Comparison of ENCODE assay signal across 17 cellular contexts in genomic region chr17:38919316-38920078, GRCh38. TPM values are rescaled to one million over a fixed set of nuclear protein-coding genes. Genes with fewer than 3 reads are reported as not detected.
A peak's percentile ranks its signal among the peaks of the same experiment; 100 is the strongest.
DNase-seq lines count a peak whose midpoint lies in the region; ATAC-seq and TF ChIP-seq lines count a peak whose summit lies in the region.
"Had no signal": no experiment of that assay in that cellular context is flagged by ENCODE, and none has a peak within 500 bp of the region (broad histone marks: within the 10 kb centered on the region; RNA-seq: fewer than 3 reads in every experiment).

No MANE protein-coding gene starts in this region.

- intact Hi-C loops in CD4-positive, alpha-beta T cell (cut with DNase I, micrococcal nuclease) = loop anchor here in 1 of 2 experiments (5.0 kb wide), 1 partner anchor 37 kb away; no protein-coding TSS in a partner anchor
- intact Hi-C loops in posterior vena cava (cut with DNase I) = loop anchor here in 1 of 2 donors (5.0 kb wide), 1 partner anchor 47 kb away; the partner anchor contains the start of gene LASP1

- ATAC-seq in CD4-positive, alpha-beta T cell (ENCODE audit: poor library complexity) = no peak
- ATAC-seq in effector memory CD8-positive, alpha-beta T cell (replicated peaks) = no peak
- ATAC-seq in HG02763 (IDR thresholded peaks at IDR 0.05; ENCODE audit: unreplicated experiment) = no peak
- ATAC-seq in HG03039 (IDR thresholded peaks at IDR 0.05; ENCODE audit: unreplicated experiment) = no peak
- no peak for ATAC-seq in HG02852 (IDR thresholded peaks at IDR 0.05; ENCODE audit: unreplicated experiment)
- ATAC-seq: activated CD4-positive, alpha-beta T cell treated with anti-CD3 and anti-CD28 coated beads for 36 hours had no signal

- no peak for DNase-seq in CD4-positive, alpha-beta T cell
- no peak for DNase-seq in RWPE1 (ENCODE audit: low spot score)
- DNase-seq in effector memory CD8-positive, alpha-beta T cell = no peak
- DNase-seq in posterior vena cava (ENCODE audit: low spot score) = peak; percentile 66
- DNase-seq in MM.1S = no peak
- DNase-seq: activated CD4-positive, alpha-beta T cell treated with anti-CD3 and anti-CD28 coated beads for 36 hours; activated gamma-delta T cell treated with Interleukin-2 at 50 U/mL for 16 hours; colonic mucosa; KBM-7; NCI-H1436 treated with DMSO at 0.1 percent for 48 hours; NCI-H510A treated with DMSO at 0.1 percent for 48 hours had no signal

- H4K20me1 ChIP-seq in MM.1S (ENCODE audit: insufficient read depth, low read length) = no peaks in the 10 kb centered on the region

- H3K4me3 ChIP-seq in MM.1S (ENCODE audit: low read length) = no peak overlapping the region
- H3K4me3 ChIP-seq: colonic mucosa had no signal

- H3K9me2 ChIP-seq in MM.1S (replicated peaks; ENCODE audit: insufficient read depth, low read length) = no peaks in the 10 kb centered on the region

- H3K9me3 ChIP-seq in CD4-positive, alpha-beta T cell (ENCODE audit: control insufficient read depth, low read length) = no peaks in the 10 kb centered on the region
- no peaks in the 10 kb centered on the region for H3K9me3 ChIP-seq in MM.1S (replicated peaks; ENCODE audit: insufficient read depth, low read length)
- H3K9me3 ChIP-seq: colonic mucosa had no signal

- POLR2A ChIA-PET in CD4-positive, alpha-beta T cell (lab: Charles Lee) = no interaction called here
- POLR2A ChIA-PET in RWPE1 (lab: Yijun Ruan, JAX; ENCODE audit: low non-redundant PET) = no interaction called here

- H3K79me2 ChIP-seq in MM.1S (ENCODE audit: low read length) = no peaks in the 10 kb centered on the region

- H3K4me1 ChIP-seq in MM.1S (ENCODE audit: low read length) = no peaks in the 10 kb centered on the region

- CTCF ChIA-PET in CD4-positive, alpha-beta T cell (lab: Charles Lee) = interaction anchor here (0.6 to 1.2 kb wide), 2 partner anchors 75 to 255 kb away, joined by 3 to 4 read pairs; no protein-coding TSS in a partner anchor
- CTCF ChIA-PET in RWPE1 (lab: Yijun Ruan, JAX) = no interaction called here

- no peaks in the 10 kb centered on the region for H3K27me3 Mint-ChIP-seq in CD4-positive, alpha-beta T cell
- H3K27me3 Mint-ChIP-seq in effector memory CD8-positive, alpha-beta T cell = no peaks in the 10 kb centered on the region
- H3K27me3 Mint-ChIP-seq: activated CD4-positive, alpha-beta T cell treated with anti-CD3 and anti-CD28 coated beads for 36 hours; progenitor cell of endocrine pancreas had no signal

- TF ChIP-seq CTCF in CD4-positive, alpha-beta T cell (IDR thresholded peaks at IDR 0.05) = no peak
- TF ChIP-seq CTCF in RWPE1 (conservative IDR thresholded peaks at IDR 0.05; ENCODE audit: low read depth) (no peak), MM.1S (IDR thresholded peaks at IDR 0.05; ENCODE audit: low read length) (no peak)

- H3K36me3 ChIP-seq in MM.1S (replicated peaks; ENCODE audit: insufficient read depth, low read length) = no peaks in the 10 kb centered on the region

- H3K9ac ChIP-seq in MM.1S (ENCODE audit: low read length) = no peak overlapping the region

- H3K36me3 Mint-ChIP-seq in CD4-positive, alpha-beta T cell (ENCODE audit: low read depth) = peaks cover 56% of the 10 kb centered on the region
- peaks cover 81% of the 10 kb centered on the region for H3K36me3 Mint-ChIP-seq in effector memory CD8-positive, alpha-beta T cell (ENCODE audit: insufficient read depth)

- H3K27ac ChIP-seq in CD4-positive, alpha-beta T cell (ENCODE audit: low read depth, low read length) = peak overlapping the region; percentile 7
- H3K27ac ChIP-seq in RWPE1 (peak overlapping the region; percentile 36), MM.1S (ENCODE audit: low read length) (no peak overlapping the region)
- H3K27ac ChIP-seq: colonic mucosa had no signal

- no peak overlapping the region for H3K4me3 Mint-ChIP-seq in CD4-positive, alpha-beta T cell
- H3K4me3 Mint-ChIP-seq in effector memory CD8-positive, alpha-beta T cell = no peak overlapping the region
- H3K4me3 Mint-ChIP-seq: T-helper 1 cell treated with Interleukin-12 subunit alpha and Interleukin-12 subunit beta and Interleukin-4 antibody, amounts not matched to agents 30 μg/mL and 1 μg/mL, for 36 hours had no signal

- no peak overlapping the region for H3K4me2 ChIP-seq in MM.1S (ENCODE audit: low read depth, low read length)

- no peaks in the 10 kb centered on the region for H3F3A ChIP-seq in MM.1S (ENCODE audit: insufficient read depth, low read length)

- no peak overlapping the region for H3K27ac Mint-ChIP-seq in CD4-positive, alpha-beta T cell
- H3K27ac Mint-ChIP-seq in effector memory CD8-positive, alpha-beta T cell = peak overlapping the region; percentile 77 to 91
- H3K27ac Mint-ChIP-seq: activated CD4-positive, alpha-beta T cell treated with anti-CD3 and anti-CD28 coated beads for 36 hours; progenitor cell of endocrine pancreas; T-helper 1 cell treated with Interleukin-12 subunit alpha and Interleukin-12 subunit beta and Interleukin-4 antibody, amounts not matched to agents 30 μg/mL and 1 μg/mL, for 36 hours had no signal

- no peaks in the 10 kb centered on the region for H3K27me3 ChIP-seq in CD4-positive, alpha-beta T cell (ENCODE audit: control insufficient read depth, insufficient read depth, low read length)
- no peaks in the 10 kb centered on the region for H3K27me3 ChIP-seq in MM.1S (replicated peaks; ENCODE audit: insufficient read depth, low read length)
- H3K27me3 ChIP-seq: colonic mucosa had no signal

- H2AFZ ChIP-seq in MM.1S (ENCODE audit: low read length) = no peak overlapping the region

- peaks cover 20% of the 10 kb centered on the region for H3K4me1 Mint-ChIP-seq in CD4-positive, alpha-beta T cell (ENCODE audit: low read depth)
- H3K4me1 Mint-ChIP-seq in effector memory CD8-positive, alpha-beta T cell (ENCODE audit: low read depth in 2 of 2) = peaks cover 21 to 33% of the 10 kb centered on the region in 2 donors

- no peaks in the 10 kb centered on the region for H3K9me3 Mint-ChIP-seq in CD4-positive, alpha-beta T cell
- no peaks in the 10 kb centered on the region for H3K9me3 Mint-ChIP-seq in effector memory CD8-positive, alpha-beta T cell
- H3K9me3 Mint-ChIP-seq: T-helper 1 cell treated with Interleukin-12 subunit alpha and Interleukin-12 subunit beta and Interleukin-4 antibody, amounts not matched to agents 30 μg/mL and 1 μg/mL, for 36 hours had no signal

RNA-seq across cellular contexts. Expression of gene FBXO47, which starts 47.7 kb away (rescaled TPM):
- not detected for total RNA-seq in CD4-positive, alpha-beta T cell
- not detected for total RNA-seq in posterior vena cava
- total RNA-seq: colonic mucosa, G401, progenitor cell of endocrine pancreas had no signal

RNA-seq across cellular contexts. Expression of gene LASP1, which starts 49.6 kb away (rescaled TPM):
- 10 to 100 TPM; 50.1 to 50.5 TPM for total RNA-seq in CD4-positive, alpha-beta T cell
- 100 to 1,000 TPM in 1 of 2 donors, 10 to 100 TPM in 1; 95.2 to 119 TPM for total RNA-seq in posterior vena cava
